ENCODE assay signal across 8 cellular contexts in the genomic region with DNA sequence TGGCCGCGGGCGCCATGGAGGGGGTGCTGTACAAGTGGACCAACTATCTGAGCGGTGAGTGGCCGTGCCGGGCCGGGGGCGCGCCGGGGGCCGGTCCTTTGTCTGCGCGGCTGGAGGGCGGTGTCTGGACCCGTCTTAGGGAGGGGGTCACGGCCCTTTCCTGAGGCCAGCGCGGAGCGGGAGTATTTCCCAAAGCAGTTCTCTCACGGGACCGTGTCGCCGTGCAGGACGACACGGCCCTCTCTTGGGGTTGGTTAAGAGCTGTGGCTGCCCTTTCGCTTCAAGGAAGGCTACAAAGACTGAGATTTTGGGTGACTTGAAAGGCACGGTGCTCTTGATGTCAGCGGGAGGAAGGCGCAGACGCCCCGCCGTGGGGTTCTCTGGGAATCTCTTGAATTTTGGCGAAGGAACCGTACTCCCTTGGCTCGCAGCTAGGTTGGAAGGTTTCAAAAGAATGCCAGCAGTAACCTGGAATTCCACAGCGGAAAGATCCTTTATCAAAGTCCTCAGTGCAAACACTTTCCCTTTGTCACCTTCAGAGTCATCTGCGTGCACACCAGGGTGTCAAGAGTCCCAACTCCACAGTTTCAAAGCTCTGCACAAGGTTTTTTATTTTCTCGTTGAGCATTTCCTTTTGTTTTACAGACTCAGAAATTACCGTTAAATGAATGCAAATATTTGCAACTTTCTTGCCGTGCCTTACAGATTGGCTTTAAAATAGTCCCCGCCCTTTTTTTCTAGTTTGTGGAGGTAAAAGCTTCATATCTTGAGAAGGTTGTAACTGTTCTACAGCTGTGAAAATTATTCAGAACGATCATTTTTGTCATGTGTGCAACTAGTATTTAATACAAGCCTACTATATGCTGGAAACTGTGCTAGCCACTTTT. TPM values are rescaled to one million over a fixed set of nuclear protein-coding genes. Genes with fewer than 3 reads are reported as not detected.
DNase-seq lines count a peak whose midpoint lies in the region; ATAC-seq, FAIRE-seq and TF ChIP-seq lines count a peak whose summit lies in the region.

No MANE protein-coding gene starts in this region.

- peak overlapping the region in 5 of 8 donors; percentile 83 to 92 (median 89) for H3K27ac Mint-ChIP-seq in CD8-positive, alpha-beta memory T cell
- H3K27ac Mint-ChIP-seq in stimulated activated effector memory CD8-positive, alpha-beta T cell treated with anti-CD3 and anti-CD28 coated beads, Interleukin-12 subunit alpha, Interleukin-12 subunit beta, amount 100 ng/mL, for 72 hours: no peak overlapping the region
- H3K27ac Mint-ChIP-seq in type B pancreatic cell: no peak overlapping the region

- H3K36me3 Mint-ChIP-seq in CD8-positive, alpha-beta memory T cell: peaks cover 0 to 22% (median 2%) of the 10 kb centered on the region in 3 donors
- H3K36me3 Mint-ChIP-seq in stimulated activated effector memory CD8-positive, alpha-beta T cell treated with anti-CD3 and anti-CD28 coated beads, Interleukin-12 subunit alpha, Interleukin-12 subunit beta, amount 100 ng/mL, for 72 hours: peaks cover 5% of the 10 kb centered on the region
- peaks cover under 1% of the 10 kb centered on the region for H3K36me3 Mint-ChIP-seq in type B pancreatic cell

- peak overlapping the region; percentile 92 for H3K4me3 ChIP-seq in CD8-positive, alpha-beta memory T cell (ENCODE audit: low read length)
- peak overlapping the region; percentile 76 for H3K4me3 ChIP-seq in bronchial epithelial cell (ENCODE audit: low read depth, low read length)
- H3K4me3 ChIP-seq in kidney epithelial cell (ENCODE audit: low read depth, low read length): peak overlapping the region; percentile 77

- H3K9me3 ChIP-seq in CD8-positive, alpha-beta memory T cell (ENCODE audit: low read length): no peaks in the 10 kb centered on the region

- no peaks in the 10 kb centered on the region for H3K9me3 Mint-ChIP-seq in CD8-positive, alpha-beta memory T cell
- no peaks in the 10 kb centered on the region for H3K9me3 Mint-ChIP-seq in stimulated activated effector memory CD8-positive, alpha-beta T cell treated with anti-CD3 and anti-CD28 coated beads, Interleukin-12 subunit alpha, Interleukin-12 subunit beta, amount 100 ng/mL, for 72 hours
- H3K9me3 Mint-ChIP-seq in type B pancreatic cell: no peaks in the 10 kb centered on the region

- FAIRE-seq in bronchial epithelial cell (lab: Jason Lieb, UNC): no peak

- H3K36me3 ChIP-seq in CD8-positive, alpha-beta memory T cell (ENCODE audit: insufficient read depth, low read length): no peaks in the 10 kb centered on the region
- H3K36me3 ChIP-seq in bronchial epithelial cell (ENCODE audit: control insufficient read depth, insufficient read depth, low read length) (no peaks in the 10 kb centered on the region), kidney epithelial cell (ENCODE audit: control insufficient read depth, insufficient read depth, low read length) (no peaks in the 10 kb centered on the region)

- no peaks in the 10 kb centered on the region for H3K27me3 Mint-ChIP-seq in CD8-positive, alpha-beta memory T cell
- H3K27me3 Mint-ChIP-seq in type B pancreatic cell: no peaks in the 10 kb centered on the region

- DNase-seq in CD8-positive, alpha-beta memory T cell: peak in 4 of 5 donors; percentile 23 to 53 (median 39)
- peak; percentile 61 for DNase-seq in RKO (ENCODE audit: low spot score)
- DNase-seq in bronchial epithelial cell (ENCODE audit: low read depth): peak; percentile 26
- no peak for DNase-seq in kidney epithelial cell (ENCODE audit: low read depth)
- no peak for DNase-seq in stimulated activated effector memory CD8-positive, alpha-beta T cell treated with anti-CD3 and anti-CD28 coated beads, Interleukin-12 subunit alpha, Interleukin-12 subunit beta, amount 100 ng/mL, for 72 hours (ENCODE audit: low spot score in 2 of 2)
- no peak for DNase-seq in type B pancreatic cell (ENCODE audit: extremely low spot score, unreplicated experiment)

- no peaks in the 10 kb centered on the region for H3K27me3 ChIP-seq in CD8-positive, alpha-beta memory T cell (ENCODE audit: insufficient read depth, low read length, poor library complexity, severe bottlenecking)
- H3K27me3 ChIP-seq in bronchial epithelial cell (ENCODE audit: control insufficient read depth, insufficient read depth, low read length) (no peaks in the 10 kb centered on the region), kidney epithelial cell (ENCODE audit: control insufficient read depth, insufficient read depth, low read length) (no peaks in the 10 kb centered on the region)

- no peak for TF ChIP-seq CTCF in bronchial epithelial cell (IDR thresholded peaks at IDR 0.05; ENCODE audit: insufficient read depth, low read length, severe bottlenecking)
- no peak for TF ChIP-seq CTCF in kidney epithelial cell (IDR thresholded peaks at IDR 0.05; ENCODE audit: insufficient read depth, low read length, poor library complexity, severe bottlenecking)
- TF ChIP-seq CTCF in type B pancreatic cell (conservative IDR thresholded peaks at IDR 0.05): no peak

- ATAC-seq in GM18907 (IDR thresholded peaks at IDR 0.05; ENCODE audit: unreplicated experiment) (peak; percentile 20), HG03097 (IDR thresholded peaks at IDR 0.05; ENCODE audit: low FRiP score, unreplicated experiment) (peak; percentile 10)
- ATAC-seq in stimulated activated effector memory CD8-positive, alpha-beta T cell treated with anti-CD3 and anti-CD28 coated beads, Interleukin-12 subunit alpha, Interleukin-12 subunit beta, amount 100 ng/mL, for 72 hours: peak; percentile 61

- H3K27ac ChIP-seq in CD8-positive, alpha-beta memory T cell (ENCODE audit: low read depth, low read length): peak overlapping the region; percentile 72

- H3K4me3 Mint-ChIP-seq in CD8-positive, alpha-beta memory T cell: no peak overlapping the region
- H3K4me3 Mint-ChIP-seq in stimulated activated effector memory CD8-positive, alpha-beta T cell treated with anti-CD3 and anti-CD28 coated beads, Interleukin-12 subunit alpha, Interleukin-12 subunit beta, amount 100 ng/mL, for 72 hours: no peak overlapping the region
- no peak overlapping the region for H3K4me3 Mint-ChIP-seq in type B pancreatic cell

- peaks cover 27 to 37% (median 37%) of the 10 kb centered on the region in 3 donors for H3K4me1 Mint-ChIP-seq in CD8-positive, alpha-beta memory T cell
- H3K4me1 Mint-ChIP-seq in stimulated activated effector memory CD8-positive, alpha-beta T cell treated with anti-CD3 and anti-CD28 coated beads, Interleukin-12 subunit alpha, Interleukin-12 subunit beta, amount 100 ng/mL, for 72 hours: peaks cover 24% of the 10 kb centered on the region
- H3K4me1 Mint-ChIP-seq in type B pancreatic cell (ENCODE audit: unreplicated experiment): peaks cover 33% of the 10 kb centered on the region

- POLR2A ChIA-PET in CD8-positive, alpha-beta memory T cell (lab: Charles Lee): interaction anchor here (0.9 kb wide), 1 partner anchor 41 kb away, joined by 4 read pairs; no protein-coding TSS in a partner anchor

- CTCF ChIA-PET in CD8-positive, alpha-beta memory T cell (lab: Charles Lee): interaction anchor here (1.3 to 1.8 kb wide), 4 partner anchors 10 to 33 kb away, joined by 3 to 7 read pairs (median 4); no protein-coding TSS in a partner anchor

- peaks cover 25% of the 10 kb centered on the region for H3K4me1 ChIP-seq in CD8-positive, alpha-beta memory T cell (ENCODE audit: insufficient read depth, low read length)

RNA-seq across cellular contexts. Expression of gene PLEKHA8, which starts 0.8 kb away (rescaled TPM):
- total RNA-seq in CD8-positive, alpha-beta memory T cell: 1 to 10 TPM; 9.0 to 10.0 TPM
- polyA plus RNA-seq in CD8-positive, alpha-beta memory T cell: 3.7 TPM
- total RNA-seq in bronchial epithelial cell (17.0 and 17.1 TPM in 2 replicates), kidney epithelial cell (20.7 and 22.7 TPM in 2 replicates), type B pancreatic cell (ENCODE audit: low replicate concordance) (27.7 and 46.0 TPM in 2 replicates)

RNA-seq across cellular contexts. Expression of gene FKBP14, which starts 2.5 kb away (rescaled TPM):
- 1 to 10 TPM; 4.1 to 4.6 TPM for total RNA-seq in CD8-positive, alpha-beta memory T cell
- 1.2 TPM for polyA plus RNA-seq in CD8-positive, alpha-beta memory T cell
- total RNA-seq in bronchial epithelial cell: 20.0 and 20.5 TPM in 2 replicates
- 13.9 and 17.0 TPM in 2 replicates for total RNA-seq in kidney epithelial cell
- total RNA-seq in type B pancreatic cell (ENCODE audit: low replicate concordance): 18.3 and 22.6 TPM in 2 replicates

RNA-seq across cellular contexts. Expression of gene SCRN1, which starts 39.4 kb away (rescaled TPM):
- total RNA-seq in CD8-positive, alpha-beta memory T cell: 1 to 10 TPM; 3.5 to 4.3 TPM
- polyA plus RNA-seq in CD8-positive, alpha-beta memory T cell: 13.9 TPM
- total RNA-seq in bronchial epithelial cell: 33.5 and 35.5 TPM in 2 replicates
- 79.6 and 91.3 TPM in 2 replicates for total RNA-seq in kidney epithelial cell
- total RNA-seq in type B pancreatic cell (ENCODE audit: low replicate concordance): 62.7 and 79.6 TPM in 2 replicates

Comparison
In these comparisons a context has a peak if more than half of its experiments do, and no peak if none do; other contexts are left out.
1. DNase-seq: peak in CD8-positive, alpha-beta memory T cell (4 of 5), RKO (single experiment) and bronchial epithelial cell (single experiment); none in kidney epithelial cell (single experiment), stimulated activated effector memory CD8-positive, alpha-beta T cell treated with anti-CD3 and anti-CD28 coated beads, Interleukin-12 subunit alpha, Interleukin-12 subunit beta, amount 100 ng/mL, for 72 hours (0 of 2) and type B pancreatic cell (single experiment).
2. H3K27ac Mint-ChIP-seq: peak in CD8-positive, alpha-beta memory T cell (5 of 8); none in stimulated activated effector memory CD8-positive, alpha-beta T cell treated with anti-CD3 and anti-CD28 coated beads, Interleukin-12 subunit alpha, Interleukin-12 subunit beta, amount 100 ng/mL, for 72 hours (single experiment) and type B pancreatic cell (single experiment).
3. ATAC-seq: peak in every context shown above with its lines; median percentile 61 in stimulated activated effector memory CD8-positive, alpha-beta T cell treated with anti-CD3 and anti-CD28 coated beads, Interleukin-12 subunit alpha, Interleukin-12 subunit beta, amount 100 ng/mL, for 72 hours; 20 in GM18907; 10 in HG03097.
4. Peak in every context shown above with its lines, with median percentiles within 50 percentile points of each other: H3K4me3 ChIP-seq.